Comparison of ENCODE assay signal across 1 cellular context in the genomic region with DNA sequence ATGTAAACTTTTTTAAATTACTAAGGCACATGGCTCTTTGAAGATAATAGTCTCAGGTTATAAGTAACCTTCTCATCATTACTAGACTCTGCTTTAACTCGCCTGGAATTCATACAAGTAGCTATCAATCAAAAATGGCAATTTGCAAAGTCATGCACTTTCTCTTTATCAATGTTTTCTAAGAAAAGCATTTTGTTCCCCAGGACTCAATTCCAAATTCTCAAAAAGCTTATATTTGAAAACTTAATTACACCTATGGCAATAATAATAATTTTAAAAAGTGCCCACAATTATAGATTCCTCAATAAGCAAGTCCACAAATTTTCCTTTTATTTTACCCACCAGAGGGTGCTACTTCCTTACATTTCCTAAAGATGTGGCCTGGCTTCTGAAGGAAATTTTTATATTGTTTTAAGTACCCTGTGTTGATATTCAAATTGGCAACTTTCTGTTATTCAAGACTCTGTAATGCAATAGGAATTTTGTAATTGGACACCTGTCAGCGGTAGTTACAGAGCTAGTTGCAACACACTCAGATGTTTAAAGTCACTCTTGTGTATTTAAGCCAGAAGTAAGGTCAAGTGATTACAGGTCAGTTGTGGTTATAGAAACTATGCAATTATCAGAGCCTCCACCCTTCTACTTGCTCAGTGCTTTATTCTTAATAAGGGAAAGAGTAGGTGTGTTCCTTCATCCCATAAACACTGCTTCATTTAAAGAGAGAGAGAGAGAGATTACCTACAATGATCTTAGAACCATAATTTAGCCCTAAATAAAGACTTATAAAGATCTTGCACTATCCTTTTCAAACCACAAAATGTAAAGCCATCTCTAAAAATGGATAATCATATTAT.
TF ChIP-seq lines count a peak whose summit lies in the region.

No MANE protein-coding gene starts in this region.

TF ChIP-seq in SK-N-SH, 30 proteins besides CTCF, POLR2A, EP300 and RAD21:
- TF ChIP-seq SMC3 (IDR thresholded peaks at IDR 0.05; ENCODE audit: low read depth, low read length) (peak; percentile 74), EZH2phosphoT487 (IDR thresholded peaks at IDR 0.05; ENCODE audit: borderline replicate concordance, low read depth) (no peak), MEF2A (IDR thresholded peaks at IDR 0.05; ENCODE audit: borderline replicate concordance, low read depth) (no peak)
